Comparison of ENCODE assay signal across 24 cellular contexts in genomic region chrX:37378399-37378798, GRCh38. TPM values are rescaled to one million over a fixed set of nuclear protein-coding genes. Genes with fewer than 3 reads are reported as not detected.
DNase-seq lines count a peak whose midpoint lies in the region; ATAC-seq, FAIRE-seq and TF ChIP-seq lines count a peak whose summit lies in the region.
"Had no signal": no experiment of that assay in that cellular context is flagged by ENCODE, and none has a peak within 500 bp of the region (broad histone marks: within the 10 kb centered on the region; RNA-seq: fewer than 3 reads in every experiment).

No MANE protein-coding gene starts in this region.

- no peak overlapping the region for H3K4me3 ChIP-seq in heart left ventricle
- H3K4me3 ChIP-seq: coronary artery, psoas muscle, tibial artery had no signal

- peak in 3 of 4 donors; percentile 22 to 65 (median 55) for ATAC-seq in heart left ventricle
- no peak for ATAC-seq in HG03159 (IDR thresholded peaks at IDR 0.05; ENCODE audit: unreplicated experiment)
- ATAC-seq in GM18502 (IDR thresholded peaks at IDR 0.05; ENCODE audit: poor library complexity, unreplicated experiment), result no peak
- ATAC-seq: naive thymus-derived CD8-positive, alpha-beta T cell; psoas muscle; T-cell had no signal

- H3K27ac Mint-ChIP-seq in endothelial cell (ENCODE audit: unreplicated experiment), result peak overlapping the region; percentile 20
- H3K27ac Mint-ChIP-seq: activated naive CD4-positive, alpha-beta T cell treated with anti-CD3 and anti-CD28 coated beads, Interleukin-2, amount 10 ng/mL, durations not matched to agents 7 days and 5 days; naive thymus-derived CD8-positive, alpha-beta T cell; T-cell had no signal

- H3K9me3 Mint-ChIP-seq in endothelial cell (ENCODE audit: unreplicated experiment), result no peaks in the 10 kb centered on the region
- H3K9me3 Mint-ChIP-seq: activated naive CD4-positive, alpha-beta T cell treated with anti-CD3 and anti-CD28 coated beads, Interleukin-2, amount 10 ng/mL, durations not matched to agents 7 days and 5 days had no signal

- no peak overlapping the region for H3K4me3 Mint-ChIP-seq in endothelial cell (ENCODE audit: unreplicated experiment)
- H3K4me3 Mint-ChIP-seq: activated naive CD4-positive, alpha-beta T cell treated with anti-CD3 and anti-CD28 coated beads, Interleukin-2, amount 10 ng/mL, durations not matched to agents 7 days and 5 days; naive thymus-derived CD8-positive, alpha-beta T cell; T-cell had no signal

- H3K27ac ChIP-seq in heart left ventricle, result peak overlapping the region in 7 of 12 donors; percentile 8 to 68 (median 37)
- H3K27ac ChIP-seq: coronary artery, epithelial cell of prostate, tibial artery had no signal

- no peak for TF ChIP-seq POLR2A in heart left ventricle (IDR thresholded peaks at IDR 0.05)

- DNase-seq in heart left ventricle (no peak), cardiac septum (ENCODE audit: low spot score) (no peak), endothelial cell (ENCODE audit: low spot score) (no peak), kidney tubule cell (ENCODE audit: low spot score) (peak; percentile 13), GM19239 (ENCODE audit: insufficient read length, low spot score) (no peak), cortex of kidney (lab: John Stamatoyannopoulos, UW) (no peak)
- DNase-seq: activated CD4-positive, alpha-beta T cell treated with anti-CD3 and anti-CD28 coated beads, Interleukin-2, amount 50 U/mL, for 4 hours; activated naive CD4-positive, alpha-beta T cell treated with anti-CD3 and anti-CD28 coated beads, Interleukin-2, amount 10 ng/mL, durations not matched to agents 7 days and 5 days; DMS79; islet precursor cell; MM.1S; naive thymus-derived CD8-positive, alpha-beta T cell; NCI-H187 treated with DMSO at 0.1 percent for 48 hours; NCI-H526; psoas muscle; T-cell; tibial artery had no signal

- H3K36me3 Mint-ChIP-seq in endothelial cell (ENCODE audit: low read depth, unreplicated experiment), result no peaks in the 10 kb centered on the region
- H3K36me3 Mint-ChIP-seq: activated naive CD4-positive, alpha-beta T cell treated with anti-CD3 and anti-CD28 coated beads, Interleukin-2, amount 10 ng/mL, durations not matched to agents 7 days and 5 days; naive thymus-derived CD8-positive, alpha-beta T cell; T-cell had no signal

- H3K27me3 Mint-ChIP-seq in endothelial cell (ENCODE audit: unreplicated experiment), result no peaks in the 10 kb centered on the region
- H3K27me3 Mint-ChIP-seq: activated naive CD4-positive, alpha-beta T cell treated with anti-CD3 and anti-CD28 coated beads, Interleukin-2, amount 10 ng/mL, durations not matched to agents 7 days and 5 days had no signal

- FAIRE-seq in GM19239 (lab: Jason Lieb, UNC), result no peak
- FAIRE-seq: A204.1, GM18507, H1 had no signal

- intact Hi-C loops in heart left ventricle (cut with DNase I) (no loop called here), cardiac septum (cut with DNase I) (no loop called here)

- no peaks in the 10 kb centered on the region for H3K9me3 ChIP-seq in heart left ventricle
- H3K9me3 ChIP-seq: psoas muscle, tibial artery had no signal

- WGBS in heart left ventricle, 4 donors, result 13 to 36% (median 28%) methylated on average over 2 of the region's 2 CpGs

- H3K4me1 ChIP-seq in heart left ventricle, result peaks cover 0 to 53% (median 18%) of the 10 kb centered on the region in 12 donors

- no peaks in the 10 kb centered on the region for H3K36me3 ChIP-seq in heart left ventricle
- H3K36me3 ChIP-seq: tibial artery had no signal

- H3K27me3 ChIP-seq in heart left ventricle, result no peaks in the 10 kb centered on the region
- H3K27me3 ChIP-seq: tibial artery had no signal

- TF ChIP-seq CTCF in heart left ventricle (IDR thresholded peaks at IDR 0.05) (no peak), endothelial cell (IDR thresholded peaks at IDR 0.05; ENCODE audit: unreplicated experiment) (no peak)

- peaks cover 20% of the 10 kb centered on the region for H3K4me1 Mint-ChIP-seq in endothelial cell (ENCODE audit: unreplicated experiment)
- H3K4me1 Mint-ChIP-seq: activated naive CD4-positive, alpha-beta T cell treated with anti-CD3 and anti-CD28 coated beads, Interleukin-2, amount 10 ng/mL, durations not matched to agents 7 days and 5 days; naive thymus-derived CD8-positive, alpha-beta T cell; T-cell had no signal

RNA-seq across cellular contexts. Expression of gene PRRG1, which starts 29.2 kb away (rescaled TPM):
- 10 to 100 TPM in 7 of 9 donors, 1 to 10 TPM in 2; 7.2 to 17.3 (median 10.2) TPM for total RNA-seq in heart left ventricle
- 1 to 10 TPM; 3.0 to 4.5 TPM for polyA plus RNA-seq in heart left ventricle
- total RNA-seq in cardiac septum, result 9.8 TPM
- 16.5 TPM for total RNA-seq in endothelial cell (ENCODE audit: unreplicated experiment)
- total RNA-seq: naive thymus-derived CD8-positive, alpha-beta T cell had no signal
- polyA plus RNA-seq: naive thymus-derived CD8-positive, alpha-beta T cell had no signal

Comparison
In these comparisons a context has a peak if more than half of its experiments do, and no peak if none do; other contexts are left out.
1. ATAC-seq: peak in heart left ventricle (3 of 4); none in HG03159 (single experiment) and GM18502 (single experiment).